ENCODE assay signal across 8 cellular contexts in genomic region chr17:59525668-59526067, GRCh38.
"Had no signal": no experiment of that assay in that cellular context is flagged by ENCODE, and none has a peak within 500 bp of the region (broad histone marks: within the 10 kb centered on the region; RNA-seq: fewer than 3 reads in every experiment).

No MANE protein-coding gene starts in this region.

- H3K27ac ChIP-seq: HL-60 had no signal

- H3K4me3 ChIP-seq: GM23338 had no signal

- H3K27ac Mint-ChIP-seq: GM23338, H9 had no signal

- H3K9me3 Mint-ChIP-seq: GM23338, H9 had no signal

- H3K4me3 Mint-ChIP-seq: GM23338, H9 had no signal

- FAIRE-seq: H1, H54 had no signal

- H3K4me2 ChIP-seq: GM23338 had no signal

- ATAC-seq: GM23338 had no signal

- H3K4me1 Mint-ChIP-seq: GM23338 had no signal

- DNase-seq: H9, HCEC 1CT, IMR-90, KBM-7 had no signal
